8 cellular contexts compared by ENCODE assay signal in the genomic region with DNA sequence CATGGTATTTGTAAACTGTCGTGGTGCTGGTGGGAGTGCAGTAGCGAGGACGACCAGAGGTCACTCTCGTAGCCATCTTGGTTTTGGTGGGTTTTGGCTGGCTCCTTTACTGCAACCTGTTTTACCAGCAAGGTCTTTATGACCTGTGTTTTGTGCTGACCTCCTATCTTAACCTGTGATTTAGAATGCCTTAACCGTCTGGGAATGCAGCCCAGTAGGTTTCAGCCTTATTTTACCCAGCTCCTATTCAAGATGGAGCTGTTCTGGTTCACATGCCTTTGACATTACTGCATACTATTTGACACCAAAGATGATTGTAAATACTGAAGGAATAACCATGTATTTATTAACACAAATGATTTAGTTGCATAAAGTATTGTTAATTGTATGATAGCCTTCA. TPM values are rescaled to one million over a fixed set of nuclear protein-coding genes. Genes with fewer than 3 reads are reported as not detected.
"Had no signal": no experiment of that assay in that cellular context is flagged by ENCODE, and none has a peak within 500 bp of the region (broad histone marks: within the 10 kb centered on the region; RNA-seq: fewer than 3 reads in every experiment).

No MANE protein-coding gene starts in this region.

RNA-seq across cellular contexts. Expression of a gene that starts 15.4 kb away (rescaled TPM):
- total RNA-seq: activated CD4-positive, alpha-beta T cell treated with anti-CD3 and anti-CD28 coated beads for 36 hours; activated CD4-positive, alpha-beta T cell treated with anti-CD3 and anti-CD28 coated beads, Interleukin-2, amount 10 ng/mL, durations not matched to agents 7 days and 5 days; activated CD8-positive, alpha-beta T cell treated with anti-CD3 and anti-CD28 coated beads, Interleukin-2, amount 10 ng/mL, durations not matched to agents 7 days and 5 days; T-helper 1 cell treated with Interleukin-12 subunit alpha and Interleukin-12 subunit beta and Interleukin-4 antibody, amounts not matched to agents 30 ng/mL and 1 ng/mL, for 36 hours; T-helper 2 cell treated with Interferon-gamma antibody and Interleukin-4, amounts not matched to agents 100 ng/mL and 5 ng/mL, for 36 hours had no signal

RNA-seq across cellular contexts. Expression of a gene that starts 57.2 kb away (rescaled TPM):
- total RNA-seq: activated CD4-positive, alpha-beta memory T cell treated with anti-CD3 and anti-CD28 coated beads, Interleukin-2, amount 10 ng/mL, durations not matched to agents 7 days and 5 days; activated CD4-positive, alpha-beta T cell treated with anti-CD3 and anti-CD28 coated beads, Interleukin-2, amount 10 ng/mL, durations not matched to agents 7 days and 5 days; activated CD8-positive, alpha-beta memory T cell treated with anti-CD3 and anti-CD28 coated beads, Interleukin-2, amount 10 ng/mL, durations not matched to agents 7 days and 5 days; activated CD8-positive, alpha-beta T cell treated with anti-CD3 and anti-CD28 coated beads, Interleukin-2, amount 10 ng/mL, durations not matched to agents 7 days and 5 days; cardiac muscle cell; T-helper 1 cell treated with Interleukin-12 subunit alpha and Interleukin-12 subunit beta and Interleukin-4 antibody, amounts not matched to agents 30 ng/mL and 1 ng/mL, for 36 hours; T-helper 2 cell treated with Interferon-gamma antibody and Interleukin-4, amounts not matched to agents 100 ng/mL and 5 ng/mL, for 36 hours had no signal
- polyA plus RNA-seq: cardiac muscle cell had no signal
